14 cellular contexts compared by ENCODE assay signal in genomic region chr5:51347704-51348103, GRCh38. TPM values are rescaled to one million over a fixed set of nuclear protein-coding genes. Genes with fewer than 3 reads are reported as not detected.
A peak's percentile ranks its signal among the peaks of the same experiment; 100 is the strongest.
DNase-seq lines count a peak whose midpoint lies in the region; ATAC-seq and TF ChIP-seq lines count a peak whose summit lies in the region.
"Had no signal": no experiment of that assay in that cellular context is flagged by ENCODE, and none has a peak within 500 bp of the region (broad histone marks: within the 10 kb centered on the region; RNA-seq: fewer than 3 reads in every experiment).

No MANE protein-coding gene starts in this region.

- H3K36me3 Mint-ChIP-seq in endothelial cell (ENCODE audit: low read depth, unreplicated experiment) = no peaks in the 10 kb centered on the region
- peaks cover 4% of the 10 kb centered on the region for H3K36me3 Mint-ChIP-seq in neural crest cell (ENCODE audit: low read depth)

- no peaks in the 10 kb centered on the region for H3K4me1 ChIP-seq in upper lobe of right lung

- no peaks in the 10 kb centered on the region for H3K36me3 ChIP-seq in upper lobe of right lung
- H3K36me3 ChIP-seq: MG63 had no signal

- H3K9me3 ChIP-seq in upper lobe of right lung = no peaks in the 10 kb centered on the region
- H3K9me3 ChIP-seq: MG63 had no signal

- no peak overlapping the region for H3K4me3 Mint-ChIP-seq in endothelial cell (ENCODE audit: unreplicated experiment)
- no peak overlapping the region for H3K4me3 Mint-ChIP-seq in neural crest cell
- H3K4me3 Mint-ChIP-seq: activated CD8-positive, alpha-beta T cell treated with anti-CD3 and anti-CD28 coated beads for 36 hours had no signal

- no peaks in the 10 kb centered on the region for H3K4me1 Mint-ChIP-seq in endothelial cell (ENCODE audit: unreplicated experiment)
- no peaks in the 10 kb centered on the region for H3K4me1 Mint-ChIP-seq in neural crest cell

- no peaks in the 10 kb centered on the region for H3K27me3 ChIP-seq in upper lobe of right lung
- H3K27me3 ChIP-seq: MG63 had no signal

- DNase-seq in NCI-H2171 treated with DMSO at 0.1 percent for 48 hours (lab: John Stamatoyannopoulos, UW) = peak; percentile 57
- no peak for DNase-seq in NCI-H2171 (lab: John Stamatoyannopoulos, UW)
- DNase-seq in NCI-H1694 treated with DMSO at 0.1 percent for 48 hours (lab: John Stamatoyannopoulos, UW) = peak; percentile 24
- no peak for DNase-seq in endothelial cell (ENCODE audit: low spot score)
- DNase-seq in neural crest cell (ENCODE audit: low read depth, low spot score) = no peak
- DNase-seq in NCI-H1436 treated with DMSO at 0.1 percent for 48 hours (lab: John Stamatoyannopoulos, UW) = no peak
- DNase-seq in upper lobe of right lung = no peak
- DNase-seq in NCI-H1436 (lab: John Stamatoyannopoulos, UW) = no peak
- DNase-seq: activated CD8-positive, alpha-beta T cell treated with anti-CD3 and anti-CD28 coated beads for 36 hours; activated effector memory CD4-positive, alpha-beta T cell treated with Interleukin-2 at 50 U/mL for 16 hours; anterior cingulate cortex; MG63; stimulated activated CD4-positive, alpha-beta T cell treated with anti-CD3 and anti-CD28 coated beads, Interleukin-12 subunit alpha, Interleukin-12 subunit beta, amount 100 ng/mL, for 4 hours; substantia nigra had no signal

- H3K27me3 Mint-ChIP-seq in endothelial cell (ENCODE audit: unreplicated experiment) (no peaks in the 10 kb centered on the region), neural crest cell (ENCODE audit: low read depth) (peaks cover 7% of the 10 kb centered on the region)
- H3K27me3 Mint-ChIP-seq: activated CD8-positive, alpha-beta T cell treated with anti-CD3 and anti-CD28 coated beads for 36 hours had no signal

- no peak overlapping the region for H3K27ac ChIP-seq in upper lobe of right lung

- H3K9me3 Mint-ChIP-seq in endothelial cell (ENCODE audit: unreplicated experiment) = no peaks in the 10 kb centered on the region
- H3K9me3 Mint-ChIP-seq in neural crest cell = peaks cover 9% of the 10 kb centered on the region

- no peak for ATAC-seq in upper lobe of right lung
- ATAC-seq: activated CD8-positive, alpha-beta T cell treated with anti-CD3 and anti-CD28 coated beads for 36 hours had no signal

- TF ChIP-seq CTCF in endothelial cell (IDR thresholded peaks at IDR 0.05; ENCODE audit: unreplicated experiment) (peak; percentile 41), neural crest cell (conservative IDR thresholded peaks at IDR 0.05) (peak; percentile 31), upper lobe of right lung (IDR thresholded peaks at IDR 0.05) (no peak)

- H3K4me3 ChIP-seq in upper lobe of right lung = no peak overlapping the region
- H3K4me3 ChIP-seq: MG63 had no signal

- H3K27ac Mint-ChIP-seq in endothelial cell (ENCODE audit: unreplicated experiment) (no peak overlapping the region), neural crest cell (ENCODE audit: unreplicated experiment) (no peak overlapping the region)
- H3K27ac Mint-ChIP-seq: activated CD8-positive, alpha-beta T cell treated with anti-CD3 and anti-CD28 coated beads for 36 hours had no signal

- intact Hi-C loops in upper lobe of right lung (cut with DNase I) = no loop called here

RNA-seq across cellular contexts. Expression of gene ISL1, which starts 35.5 kb away (rescaled TPM):
- 0.67 TPM for total RNA-seq in endothelial cell (ENCODE audit: unreplicated experiment)
- 9.4 and 9.8 TPM in 2 replicates for total RNA-seq in neural crest cell
- total RNA-seq in upper lobe of right lung = not detected
- total RNA-seq: activated CD8-positive, alpha-beta T cell treated with anti-CD3 and anti-CD28 coated beads for 36 hours had no signal

Comparison
In these comparisons a context has a peak if more than half of its experiments do, and no peak if none do; other contexts are left out.
1. DNase-seq: peak in NCI-H2171 treated with DMSO at 0.1 percent for 48 hours (single experiment) and NCI-H1694 treated with DMSO at 0.1 percent for 48 hours (single experiment); none in NCI-H2171 (single experiment), endothelial cell (single experiment), neural crest cell (single experiment), NCI-H1436 treated with DMSO at 0.1 percent for 48 hours (single experiment), upper lobe of right lung (single experiment) and NCI-H1436 (single experiment).